Comparison of ENCODE assay signal across 21 cellular contexts in the genomic region with DNA sequence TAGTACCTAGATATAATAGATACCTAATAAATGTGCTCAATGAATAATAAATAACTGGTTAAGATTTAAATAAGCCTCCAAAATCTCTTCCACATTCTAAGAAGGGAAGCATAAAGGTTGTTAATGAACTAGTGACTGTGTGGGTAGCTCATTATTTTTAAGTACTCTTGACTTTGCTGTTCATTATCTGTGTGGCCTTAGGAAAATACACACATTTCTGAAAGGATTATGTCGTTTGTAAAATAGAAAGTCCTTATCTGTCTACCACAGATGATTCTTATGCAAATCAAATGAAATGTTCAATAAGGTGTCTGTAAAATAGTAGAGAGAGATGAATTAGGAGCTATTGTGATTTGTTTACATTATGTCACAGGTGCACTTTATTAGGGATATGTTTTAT.
"Had no signal": no experiment of that assay in that cellular context is flagged by ENCODE, and none has a peak within 500 bp of the region (broad histone marks: within the 10 kb centered on the region; RNA-seq: fewer than 3 reads in every experiment).

No MANE protein-coding gene starts in this region.

- DNase-seq: dermis blood vessel endothelial cell; effector memory CD4-positive, alpha-beta T cell; foreskin keratinocyte; heart left ventricle; left cardiac atrium; left lung; naive thymus-derived CD8-positive, alpha-beta T cell; nephron progenitor cell; occipital lobe; ovary; posterior cingulate gyrus; psoas muscle; right cardiac atrium; sigmoid colon; stimulated activated CD4-positive, alpha-beta T cell treated with anti-CD3 and anti-CD28 coated beads, Interleukin-2, amount 100 ng/mL, for 24 hours; stimulated activated CD4-positive, alpha-beta T cell treated with anti-CD3 and anti-CD28 coated beads, Interleukin-4, amount 100 ng/mL, for 24 hours; stimulated activated naive CD4-positive, alpha-beta T cell treated with Interleukin-2 at 50 U/mL for 16 hours; stomach; thyroid gland had no signal

- ATAC-seq: foreskin keratinocyte; gastroesophageal sphincter; heart left ventricle; left cardiac atrium; left lung; naive thymus-derived CD8-positive, alpha-beta T cell; psoas muscle; right cardiac atrium; stimulated activated effector memory CD8-positive, alpha-beta T cell treated with anti-CD3 and anti-CD28 coated beads, Interleukin-12 subunit alpha, Interleukin-12 subunit beta, amount 100 ng/mL, for 72 hours had no signal
